In genomic region chr17:74404218-74404617, GRCh38 we compare ENCODE assay signal across 1 cellular context.
TF ChIP-seq lines count a peak whose summit lies in the region.

No MANE protein-coding gene starts in this region.

TF ChIP-seq in WTC11, 78 proteins besides CTCF, POLR2A, EP300 and RAD21 (continued from another document):
- no peak for TF ChIP-seq PREB (CRISPR knock-in tag; IDR thresholded peaks at IDR 0.05; ENCODE audit: borderline replicate concordance)
